17 cellular contexts compared by ENCODE assay signal in genomic region chr21:31618696-31619430, GRCh38.
"Had no signal": no experiment of that assay in that cellular context is flagged by ENCODE, and none has a peak within 500 bp of the region (broad histone marks: within the 10 kb centered on the region; RNA-seq: fewer than 3 reads in every experiment).

No MANE protein-coding gene starts in this region.

- H3K27ac Mint-ChIP-seq: activated naive CD8-positive, alpha-beta T cell treated with anti-CD3 and anti-CD28 coated beads for 36 hours; natural killer cell had no signal

- H3K27me3 Mint-ChIP-seq: activated naive CD8-positive, alpha-beta T cell treated with anti-CD3 and anti-CD28 coated beads for 36 hours had no signal

- H3K4me1 Mint-ChIP-seq: central memory CD8-positive, alpha-beta T cell; natural killer cell had no signal

- H3K4me3 Mint-ChIP-seq: activated naive CD8-positive, alpha-beta T cell treated with anti-CD3 and anti-CD28 coated beads for 36 hours; central memory CD8-positive, alpha-beta T cell; natural killer cell had no signal

- ATAC-seq: body of pancreas, left ventricle myocardium superior, natural killer cell had no signal

- FAIRE-seq: endothelial cell of umbilical vein had no signal

- H3K9me3 Mint-ChIP-seq: activated naive CD8-positive, alpha-beta T cell treated with anti-CD3 and anti-CD28 coated beads for 36 hours; central memory CD8-positive, alpha-beta T cell; natural killer cell had no signal

- DNase-seq: activated CD4-positive, alpha-beta T cell treated with anti-CD3 and anti-CD28 coated beads, Interleukin-2, amount 50 U/mL, for 48 hours; activated CD4-positive, CD25-positive, alpha-beta regulatory T cell treated with anti-CD3 and anti-CD28 coated beads, Interleukin-2, amount 50 U/mL, for 72 hours; activated naive CD8-positive, alpha-beta T cell treated with anti-CD3 and anti-CD28 coated beads for 36 hours; amygdala; body of pancreas; effector CD8-positive, alpha-beta T cell; foreskin fibroblast; hypothalamus; left ventricle myocardium superior; mesendoderm; natural killer cell; retina; stimulated activated CD4-positive, alpha-beta T cell treated with anti-CD3 and anti-CD28 coated beads, Interleukin-4, amount 100 ng/mL, for 24 hours; stimulated activated naive CD4-positive, alpha-beta T cell treated with Interleukin-2 at 50 U/mL for 16 hours; substantia nigra had no signal

- H3K36me3 Mint-ChIP-seq: activated naive CD8-positive, alpha-beta T cell treated with anti-CD3 and anti-CD28 coated beads for 36 hours; natural killer cell had no signal
